In genomic region chr9:136416427-136416826, GRCh38 we compare ENCODE assay signal across 19 cellular contexts.
"Had no signal": no experiment of that assay in that cellular context is flagged by ENCODE, and none has a peak within 500 bp of the region (broad histone marks: within the 10 kb centered on the region; RNA-seq: fewer than 3 reads in every experiment).

No MANE protein-coding gene starts in this region.

- H3K4me3 ChIP-seq: coronary artery, esophagus squamous epithelium, lung, spleen, testis, tibial artery had no signal

- FAIRE-seq: endothelial cell of umbilical vein, frontal cortex, keratinocyte had no signal

- H3K27ac ChIP-seq: coronary artery, esophagus squamous epithelium, parathyroid adenoma, spleen, testis, tibial artery had no signal

- DNase-seq: dermis blood vessel endothelial cell; effector memory CD4-positive, alpha-beta T cell; erythroblast; esophagus squamous epithelium; hypothalamus; immature natural killer cell; natural killer cell; spleen; stimulated activated CD4-positive, alpha-beta T cell treated with anti-CD3 and anti-CD28 coated beads, Interleukin-4, amount 100 ng/mL, for 4 hours; stimulated activated naive CD8-positive, alpha-beta T cell treated with anti-CD3 and anti-CD28 coated beads, Interleukin-15, Interleukin-2, amounts not matched to agents 100 U/mL and 50 U/mL, for 24 hours; substantia nigra; testis; tibial artery had no signal

- H2AFZ ChIP-seq: parathyroid adenoma had no signal

- H3K9me3 ChIP-seq: esophagus squamous epithelium, spleen, testis, tibial artery had no signal

- H3K4me1 ChIP-seq: parathyroid adenoma had no signal

- H3K27me3 ChIP-seq: esophagus squamous epithelium, spleen, testis, tibial artery had no signal

- H3K9ac ChIP-seq: parathyroid adenoma had no signal
